ENCODE assay signal across 20 cellular contexts in the genomic region with DNA sequence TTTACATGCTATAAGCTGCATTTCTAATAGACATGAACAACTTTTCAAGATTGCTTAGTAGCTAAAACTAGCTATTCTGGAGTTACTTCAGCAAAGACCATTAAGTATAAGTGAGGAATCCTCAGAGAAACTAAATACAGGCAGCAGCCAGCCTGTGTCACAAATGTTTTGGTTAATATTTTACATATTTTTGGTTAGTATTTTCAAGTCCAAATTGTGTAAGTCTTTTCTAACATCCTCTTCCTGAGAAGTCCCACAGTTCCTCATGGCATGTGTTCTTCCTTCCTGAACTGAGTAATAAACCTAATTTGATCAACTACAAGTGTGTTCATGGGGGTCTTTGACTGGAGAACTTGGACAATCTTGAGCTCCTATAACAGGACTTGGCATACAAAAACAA. TPM values are rescaled to one million over a fixed set of nuclear protein-coding genes. Genes with fewer than 3 reads are reported as not detected.
"Had no signal": no experiment of that assay in that cellular context is flagged by ENCODE, and none has a peak within 500 bp of the region (broad histone marks: within the 10 kb centered on the region; RNA-seq: fewer than 3 reads in every experiment).

No MANE protein-coding gene starts in this region.

- H3K27ac Mint-ChIP-seq: activated CD8-positive, alpha-beta memory T cell treated with anti-CD3 and anti-CD28 coated beads, Interleukin-2, amount 10 ng/mL, durations not matched to agents 7 days and 5 days; stimulated activated naive CD8-positive, alpha-beta T cell treated with anti-CD3 and anti-CD28 coated beads, Interleukin-15, amount 100 ng/mL, for 72 hours; T-cell; type B pancreatic cell had no signal

- H3K4me1 Mint-ChIP-seq: activated CD8-positive, alpha-beta memory T cell treated with anti-CD3 and anti-CD28 coated beads, Interleukin-2, amount 10 ng/mL, durations not matched to agents 7 days and 5 days; neural crest cell; stimulated activated naive CD8-positive, alpha-beta T cell treated with anti-CD3 and anti-CD28 coated beads, Interleukin-15, amount 100 ng/mL, for 72 hours; T-cell had no signal

- H3K4me3 ChIP-seq: adrenal gland, colonic mucosa, sigmoid colon had no signal

- H3K27me3 ChIP-seq: adrenal gland, colonic mucosa, sigmoid colon had no signal

- ATAC-seq: activated CD8-positive, alpha-beta memory T cell treated with anti-CD3 and anti-CD28 coated beads, Interleukin-2, amount 10 ng/mL, durations not matched to agents 7 days and 5 days; stimulated activated naive CD8-positive, alpha-beta T cell treated with anti-CD3 and anti-CD28 coated beads, Interleukin-15, amount 100 ng/mL, for 72 hours; T-cell had no signal

- H3K9me3 Mint-ChIP-seq: stimulated activated naive CD8-positive, alpha-beta T cell treated with anti-CD3 and anti-CD28 coated beads, Interleukin-15, amount 100 ng/mL, for 72 hours had no signal

- H3K4me1 ChIP-seq: adrenal gland, colonic mucosa, sigmoid colon had no signal

- FAIRE-seq: endometrium had no signal

- H3K9me3 ChIP-seq: colonic mucosa, sigmoid colon had no signal

- H3K27ac ChIP-seq: adrenal gland, colonic mucosa, sigmoid colon, VCaP had no signal

- DNase-seq: activated CD4-positive, alpha-beta T cell treated with anti-CD3 and anti-CD28 coated beads for 1 hour; activated CD4-positive, alpha-beta T cell treated with anti-CD3 and anti-CD28 coated beads, Interleukin-2, amount 50 U/mL, for 48 hours; activated CD8-positive, alpha-beta memory T cell treated with anti-CD3 and anti-CD28 coated beads, Interleukin-2, amount 10 ng/mL, durations not matched to agents 7 days and 5 days; activated naive CD4-positive, alpha-beta T cell treated with anti-CD3 and anti-CD28 coated beads, Interleukin-2, amount 50 U/mL, for 16 hours; activated T-cell treated with anti-CD3 and anti-CD28 coated beads, Interleukin-2, amount 50 U/mL, for 1 hour; adrenal gland; colonic mucosa; foreskin melanocyte; kidney glomerular epithelial cell; sigmoid colon; stimulated activated CD4-positive, alpha-beta T cell treated with anti-CD3 and anti-CD28 coated beads, Interleukin-1b, Interleukin-23, amount 100 ng/mL, for 48 hours; stimulated activated naive CD8-positive, alpha-beta T cell treated with anti-CD3 and anti-CD28 coated beads, Interleukin-15, amount 100 ng/mL, for 72 hours; T-cell; T-helper 9 cell had no signal

- H3K27me3 Mint-ChIP-seq: activated CD8-positive, alpha-beta memory T cell treated with anti-CD3 and anti-CD28 coated beads, Interleukin-2, amount 10 ng/mL, durations not matched to agents 7 days and 5 days; stimulated activated naive CD8-positive, alpha-beta T cell treated with anti-CD3 and anti-CD28 coated beads, Interleukin-15, amount 100 ng/mL, for 72 hours; type B pancreatic cell had no signal

- H3K4me3 Mint-ChIP-seq: activated CD8-positive, alpha-beta memory T cell treated with anti-CD3 and anti-CD28 coated beads, Interleukin-2, amount 10 ng/mL, durations not matched to agents 7 days and 5 days; neural crest cell; stimulated activated naive CD8-positive, alpha-beta T cell treated with anti-CD3 and anti-CD28 coated beads, Interleukin-15, amount 100 ng/mL, for 72 hours; T-cell; type B pancreatic cell had no signal

- H3K36me3 ChIP-seq: adrenal gland, colonic mucosa, sigmoid colon had no signal

RNA-seq across cellular contexts. Expression of a gene that starts 42.4 kb away (rescaled TPM):
- total RNA-seq: colonic mucosa, mesenteric fat pad, osteocyte had no signal
